Comparison of ENCODE assay signal across 7 cellular contexts in genomic region chr2:115234707-115235106, GRCh38.
"Had no signal": no experiment of that assay in that cellular context is flagged by ENCODE, and none has a peak within 500 bp of the region (broad histone marks: within the 10 kb centered on the region; RNA-seq: fewer than 3 reads in every experiment).

No MANE protein-coding gene starts in this region.

- H3K27ac Mint-ChIP-seq: GM23338, IgD-negative memory B cell had no signal

- H3K27me3 Mint-ChIP-seq: IgD-negative memory B cell had no signal

- H3K4me3 Mint-ChIP-seq: GM23338, H9, IgD-negative memory B cell had no signal

- DNase-seq: H9, HCEC 1CT had no signal

- FAIRE-seq: H1, H54, HTR-8/SVneo had no signal

- H3K4me3 ChIP-seq: GM23338 had no signal

- H3K36me3 Mint-ChIP-seq: IgD-negative memory B cell had no signal

- ATAC-seq: GM23338 had no signal

- H3K4me1 Mint-ChIP-seq: IgD-negative memory B cell had no signal
